28 cellular contexts compared by ENCODE assay signal in the genomic region with DNA sequence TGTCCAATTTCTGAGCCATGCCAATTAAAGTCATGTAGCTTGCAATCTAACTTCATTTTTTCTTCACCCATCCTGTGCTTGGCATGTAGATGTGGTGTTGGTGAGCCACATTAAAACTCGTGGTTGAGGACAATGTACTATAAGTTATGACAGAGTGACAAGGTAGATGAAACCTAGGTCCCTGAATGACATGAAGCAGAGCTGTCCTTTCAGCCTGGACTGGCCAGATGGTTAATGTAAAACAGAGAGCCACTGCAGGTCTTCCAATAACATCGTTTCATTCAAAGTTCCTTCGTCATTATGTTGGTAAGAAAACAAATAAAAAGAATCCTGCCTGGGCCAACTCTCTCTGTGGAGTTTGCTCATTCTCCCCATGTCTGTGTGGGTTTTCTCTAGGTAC.
"Had no signal": no experiment of that assay in that cellular context is flagged by ENCODE, and none has a peak within 500 bp of the region (broad histone marks: within the 10 kb centered on the region; RNA-seq: fewer than 3 reads in every experiment).

No MANE protein-coding gene starts in this region.

- H3K27me3 ChIP-seq: stomach, suprapubic skin, testis, thyroid gland, tibial nerve, transverse colon, upper lobe of left lung, upper lobe of right lung, uterus, vagina had no signal

- H3K9me3 Mint-ChIP-seq: stimulated activated memory B cell treated with anti-CD40 and anti-IgM and Interleukin-4, amounts not matched to agents 10 μg/mL and 1 μg/mL and 100 μg/mL, for 72 hours; stimulated activated naive B cell treated with anti-CD40 and anti-IgM and Interleukin-4, amounts not matched to agents 10 μg/mL and 1 μg/mL and 100 μg/mL, for 72 hours; stimulated activated naive CD8-positive, alpha-beta T cell treated with anti-CD3 and anti-CD28 coated beads, Interleukin-15, amount 100 ng/mL, for 72 hours; stimulated activated naive CD8-positive, alpha-beta T cell treated with anti-CD3 and anti-CD28 coated beads, Interleukin-15, Interleukin-2, amounts not matched to agents 100 ng/mL and 50 ng/mL, for 24 hours; type B pancreatic cell had no signal

- H3K27ac ChIP-seq: stomach, suprapubic skin, testis, thoracic aorta, thyroid gland, tibial nerve, upper lobe of left lung, upper lobe of right lung, uterus, vagina had no signal

- H3K9me3 ChIP-seq: stomach, suprapubic skin, testis, thoracic aorta, thyroid gland, tibial nerve, transverse colon, upper lobe of left lung, upper lobe of right lung, uterus, vagina had no signal

- H3K4me1 Mint-ChIP-seq: stimulated activated effector memory CD8-positive, alpha-beta T cell treated with anti-CD3 and anti-CD28 coated beads, Interleukin-12 subunit alpha, Interleukin-12 subunit beta, amount 100 ng/mL, for 72 hours; stimulated activated memory B cell treated with anti-CD40 and anti-IgM and Interleukin-4, amounts not matched to agents 10 μg/mL and 1 μg/mL and 100 μg/mL, for 72 hours; stimulated activated naive B cell treated with anti-CD40 and anti-IgM and Interleukin-4, amounts not matched to agents 10 μg/mL and 1 μg/mL and 100 μg/mL, for 72 hours; stimulated activated naive CD8-positive, alpha-beta T cell treated with anti-CD3 and anti-CD28 coated beads, Interleukin-15, amount 100 ng/mL, for 72 hours had no signal

- H3K36me3 Mint-ChIP-seq: stimulated activated effector memory CD8-positive, alpha-beta T cell treated with anti-CD3 and anti-CD28 coated beads, Interleukin-12 subunit alpha, Interleukin-12 subunit beta, amount 100 ng/mL, for 72 hours; stimulated activated memory B cell treated with anti-CD40 and anti-IgM and Interleukin-4, amounts not matched to agents 10 μg/mL and 1 μg/mL and 100 μg/mL, for 72 hours; stimulated activated naive B cell treated with anti-CD40 and anti-IgM and Interleukin-4, amounts not matched to agents 10 μg/mL and 1 μg/mL and 100 μg/mL, for 72 hours; type B pancreatic cell had no signal

- H3K27me3 Mint-ChIP-seq: stimulated activated memory B cell treated with anti-CD40 and anti-IgM and Interleukin-4, amounts not matched to agents 10 μg/mL and 1 μg/mL and 100 μg/mL, for 72 hours; stimulated activated naive B cell treated with anti-CD40 and anti-IgM and Interleukin-4, amounts not matched to agents 10 μg/mL and 1 μg/mL and 100 μg/mL, for 72 hours; stimulated activated naive CD8-positive, alpha-beta T cell treated with anti-CD3 and anti-CD28 coated beads, Interleukin-15, amount 100 ng/mL, for 72 hours; stimulated activated naive CD8-positive, alpha-beta T cell treated with anti-CD3 and anti-CD28 coated beads, Interleukin-15, Interleukin-2, amounts not matched to agents 100 ng/mL and 50 ng/mL, for 24 hours; type B pancreatic cell had no signal

- H3K27ac Mint-ChIP-seq: stimulated activated effector memory CD8-positive, alpha-beta T cell treated with anti-CD3 and anti-CD28 coated beads, Interleukin-12 subunit alpha, Interleukin-12 subunit beta, amount 100 ng/mL, for 72 hours; stimulated activated memory B cell treated with anti-CD40 and anti-IgM and Interleukin-4, amounts not matched to agents 10 μg/mL and 1 μg/mL and 100 μg/mL, for 72 hours; stimulated activated naive B cell treated with anti-CD40 and anti-IgM and Interleukin-4, amounts not matched to agents 10 μg/mL and 1 μg/mL and 100 μg/mL, for 72 hours; stimulated activated naive CD8-positive, alpha-beta T cell treated with anti-CD3 and anti-CD28 coated beads, Interleukin-15, amount 100 ng/mL, for 72 hours; stimulated activated naive CD8-positive, alpha-beta T cell treated with anti-CD3 and anti-CD28 coated beads, Interleukin-15, Interleukin-2, amounts not matched to agents 100 ng/mL and 50 ng/mL, for 24 hours; type B pancreatic cell had no signal

- FAIRE-seq: urothelium cell line had no signal

- DNase-seq: stimulated activated CD4-positive, alpha-beta T cell treated with anti-CD3 and anti-CD28 coated beads, Interleukin-2, amount 100 ng/mL, for 48 hours; stimulated activated CD4-positive, alpha-beta T cell treated with anti-CD3 and anti-CD28 coated beads, Interleukin-4, amount 100 ng/mL, for 1 hour; stimulated activated CD4-positive, alpha-beta T cell treated with anti-CD3 and anti-CD28 coated beads, Interleukin-4, amount 100 ng/mL, for 24 hours; stimulated activated CD4-positive, alpha-beta T cell treated with anti-CD3 and anti-CD28 coated beads, Interleukin-4, amount 100 ng/mL, for 4 hours; stimulated activated CD8-positive, alpha-beta memory T cell treated with anti-CD3 and anti-CD28 coated beads, Interleukin-4, amount 100 ng/mL, for 48 hours; stimulated activated naive B cell treated with anti-CD40 and anti-IgM and Interleukin-4, amounts not matched to agents 10 μg/mL and 1 μg/mL and 100 μg/mL, for 72 hours; stimulated activated naive CD4-positive, alpha-beta T cell; stimulated activated naive CD4-positive, alpha-beta T cell treated with Interleukin-2 at 50 U/mL for 16 hours; stimulated activated naive CD8-positive, alpha-beta T cell treated with anti-CD3 and anti-CD28 coated beads, Interleukin-15, amount 100 ng/mL, for 72 hours; stimulated activated naive CD8-positive, alpha-beta T cell treated with anti-CD3 and anti-CD28 coated beads, Interleukin-15, Interleukin-2, amounts not matched to agents 100 U/mL and 50 U/mL, for 24 hours; stomach; substantia nigra; testis; thyroid gland; transverse colon; trophoblast cell; upper lobe of left lung; upper lobe of right lung; uterus had no signal

- H3K4me3 Mint-ChIP-seq: stimulated activated effector memory CD8-positive, alpha-beta T cell treated with anti-CD3 and anti-CD28 coated beads, Interleukin-12 subunit alpha, Interleukin-12 subunit beta, amount 100 ng/mL, for 72 hours; stimulated activated memory B cell treated with anti-CD40 and anti-IgM and Interleukin-4, amounts not matched to agents 10 μg/mL and 1 μg/mL and 100 μg/mL, for 72 hours; stimulated activated naive B cell treated with anti-CD40 and anti-IgM and Interleukin-4, amounts not matched to agents 10 μg/mL and 1 μg/mL and 100 μg/mL, for 72 hours; stimulated activated naive CD8-positive, alpha-beta T cell treated with anti-CD3 and anti-CD28 coated beads, Interleukin-15, amount 100 ng/mL, for 72 hours; stimulated activated naive CD8-positive, alpha-beta T cell treated with anti-CD3 and anti-CD28 coated beads, Interleukin-15, Interleukin-2, amounts not matched to agents 100 ng/mL and 50 ng/mL, for 24 hours; type B pancreatic cell had no signal

- ATAC-seq: stimulated activated effector memory CD8-positive, alpha-beta T cell treated with anti-CD3 and anti-CD28 coated beads, Interleukin-12 subunit alpha, Interleukin-12 subunit beta, amount 100 ng/mL, for 72 hours; stimulated activated memory B cell treated with anti-CD40 and anti-IgM and Interleukin-4, amounts not matched to agents 10 μg/mL and 1 μg/mL and 100 μg/mL, for 72 hours; stimulated activated naive B cell treated with anti-CD40 and anti-IgM and Interleukin-4, amounts not matched to agents 10 μg/mL and 1 μg/mL and 100 μg/mL, for 72 hours; stimulated activated naive CD8-positive, alpha-beta T cell treated with anti-CD3 and anti-CD28 coated beads, Interleukin-15, amount 100 ng/mL, for 72 hours; stimulated activated naive CD8-positive, alpha-beta T cell treated with anti-CD3 and anti-CD28 coated beads, Interleukin-15, Interleukin-2, amounts not matched to agents 100 U/mL and 50 U/mL, for 24 hours; upper lobe of right lung had no signal

- H3K4me1 ChIP-seq: stomach, suprapubic skin, testis, thyroid gland, tibial nerve, upper lobe of left lung, upper lobe of right lung, uterus, vagina had no signal

- H3K4me3 ChIP-seq: stomach, suprapubic skin, testis, thoracic aorta, thyroid gland, tibial nerve, transverse colon, upper lobe of left lung, upper lobe of right lung, uterus, vagina had no signal

- H3K36me3 ChIP-seq: stomach, suprapubic skin, thoracic aorta, thyroid gland, tibial nerve, transverse colon, upper lobe of left lung, upper lobe of right lung, uterus, vagina had no signal
